In the genomic region with DNA sequence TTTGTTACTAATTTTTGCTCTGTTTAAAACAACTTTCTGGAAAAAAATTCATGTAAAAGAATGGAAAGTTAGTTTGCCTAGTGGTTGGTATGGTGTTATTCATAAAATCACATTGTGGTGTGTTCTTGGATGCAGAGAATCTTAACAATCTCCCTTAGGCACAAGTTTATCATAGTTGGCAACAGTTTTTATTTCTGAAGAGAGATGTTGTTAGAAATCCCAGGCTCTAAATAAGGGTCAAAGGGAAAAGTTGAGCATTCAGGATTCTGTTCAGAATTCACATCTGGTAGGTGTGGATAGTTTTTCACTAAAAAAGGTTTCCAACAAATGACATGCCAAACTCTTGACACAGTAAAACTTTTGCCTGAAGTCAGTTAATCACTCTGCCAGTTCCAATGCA, we compare ENCODE assay signal across 19 cellular contexts.
"Had no signal": no experiment of that assay in that cellular context is flagged by ENCODE, and none has a peak within 500 bp of the region (broad histone marks: within the 10 kb centered on the region; RNA-seq: fewer than 3 reads in every experiment).

No MANE protein-coding gene starts in this region.

- H3K9me3 ChIP-seq: psoas muscle, spleen, stomach, thoracic aorta, transverse colon had no signal

- DNase-seq: effector CD4-positive, alpha-beta T cell; glutamatergic neuron; islet precursor cell; mammary epithelial cell; naive thymus-derived CD4-positive, alpha-beta T cell; psoas muscle; spleen; stimulated activated CD4-positive, alpha-beta T cell treated with anti-CD3 and anti-CD28 coated beads, Interleukin-15, amount 100 ng/mL, for 24 hours; stimulated activated CD4-positive, alpha-beta T cell treated with anti-CD3 and anti-CD28 coated beads, Interleukin-1b, Interleukin-23, amount 100 ng/mL, for 48 hours; stomach; substantia nigra; transverse colon had no signal

- H3K4me3 ChIP-seq: coronary artery, psoas muscle, spleen, stomach, thoracic aorta, transverse colon had no signal

- H3K27ac Mint-ChIP-seq: endodermal cell; nephron progenitor cell; stimulated activated memory B cell treated with anti-CD40 and anti-IgM and Interleukin-4, amounts not matched to agents 10 μg/mL and 1 μg/mL and 100 μg/mL, for 72 hours had no signal

- H3K4me3 Mint-ChIP-seq: endodermal cell; naive thymus-derived CD4-positive, alpha-beta T cell; nephron progenitor cell; stimulated activated memory B cell treated with anti-CD40 and anti-IgM and Interleukin-4, amounts not matched to agents 10 μg/mL and 1 μg/mL and 100 μg/mL, for 72 hours had no signal

- H3K27me3 ChIP-seq: spleen, stomach, transverse colon had no signal

- ATAC-seq: left lobe of liver; psoas muscle; sciatic nerve; stimulated activated memory B cell treated with anti-CD40 and anti-IgM and Interleukin-4, amounts not matched to agents 10 μg/mL and 1 μg/mL and 100 μg/mL, for 72 hours had no signal

- H3K27me3 Mint-ChIP-seq: naive thymus-derived CD4-positive, alpha-beta T cell; stimulated activated memory B cell treated with anti-CD40 and anti-IgM and Interleukin-4, amounts not matched to agents 10 μg/mL and 1 μg/mL and 100 μg/mL, for 72 hours had no signal

- H3K4me1 ChIP-seq: psoas muscle had no signal

- H3K9me3 Mint-ChIP-seq: endodermal cell; naive thymus-derived CD4-positive, alpha-beta T cell; nephron progenitor cell; stimulated activated memory B cell treated with anti-CD40 and anti-IgM and Interleukin-4, amounts not matched to agents 10 μg/mL and 1 μg/mL and 100 μg/mL, for 72 hours had no signal

- H3K27ac ChIP-seq: coronary artery, psoas muscle, spleen, stomach, thoracic aorta, transverse colon had no signal
